Comparison of ENCODE assay signal across 8 cellular contexts in the genomic region with DNA sequence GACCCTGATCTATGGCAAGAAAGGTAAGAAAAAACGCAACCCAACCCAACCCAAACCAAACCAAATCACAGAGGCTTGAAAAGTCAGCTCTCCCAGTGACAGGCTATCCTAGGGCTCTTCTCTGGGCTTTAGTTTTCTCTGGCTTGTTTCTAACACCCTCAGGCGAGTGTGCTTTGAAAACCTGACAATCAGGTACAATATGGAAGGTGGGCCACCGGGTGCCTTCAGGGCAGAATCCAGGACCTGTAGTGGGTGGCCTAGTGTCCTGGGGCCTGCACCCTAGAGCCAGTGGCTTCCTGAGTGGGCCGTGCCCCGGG. TPM values are rescaled to one million over a fixed set of nuclear protein-coding genes. Genes with fewer than 3 reads are reported as not detected.
DNase-seq lines count a peak whose midpoint lies in the region; ATAC-seq and TF ChIP-seq lines count a peak whose summit lies in the region.

No MANE protein-coding gene starts in this region.

- no peaks in the 10 kb centered on the region for H3K79me1 ChIP-seq in mesenchymal stem cell (replicated peaks; ENCODE audit: low read length, poor library complexity, severe bottlenecking)

- in situ Hi-C loops in mammary epithelial cell (cut with MboI; ENCODE audit: low sequenced_read_pairs in 2 of 2): no loop called here

- intact Hi-C loops in mammary epithelial cell (cut with micrococcal nuclease): loop anchor here (1.0 to 5.0 kb wide), 4 partner anchors 48 to 315 kb away; no protein-coding TSS in a partner anchor

- H2AFZ ChIP-seq in mammary epithelial cell (ENCODE audit: low read depth, low read length): peak overlapping the region; percentile 22
- H2AFZ ChIP-seq in mesenchymal stem cell (ENCODE audit: low read depth, low read length): no peak overlapping the region

- no TSS peak for BruUV-seq in mammary epithelial cell (replicated peaks; lab: Mats Ljungman, UMichigan)

- no peaks in the 10 kb centered on the region for H3K36me3 Mint-ChIP-seq in activated T-cell treated with anti-CD3 and anti-CD28 coated beads, Interleukin-2, amount 50 U/mL, for 24 hours (ENCODE audit: low read depth)

- peak overlapping the region; percentile 32 for H3K27ac Mint-ChIP-seq in activated T-cell treated with anti-CD3 and anti-CD28 coated beads, Interleukin-2, amount 50 U/mL, for 24 hours

- no peak overlapping the region for H2BK12ac ChIP-seq in mesenchymal stem cell (ENCODE audit: low read length in 2 of 2)

- DNase-seq in activated T-cell treated with anti-CD3 and anti-CD28 coated beads, Interleukin-2, amount 50 U/mL, for 24 hours: no peak
- DNase-seq in activated T-cell treated with anti-CD3 and anti-CD28 coated beads, Interleukin-2, amount 50 U/mL, for 48 hours: no peak
- DNase-seq in mammary epithelial cell: no peak
- no peak for DNase-seq in mesenchymal stem cell
- no peak for DNase-seq in tibial nerve (ENCODE audit: low spot score in 2 of 2)
- DNase-seq in amniotic stem cell (lab: John Stamatoyannopoulos, UW): no peak

- peak overlapping the region in 1 of 2 experiments; percentile 86 for H3K18ac ChIP-seq in mesenchymal stem cell (ENCODE audit: low read depth in 1 of 2, low read length in 2 of 2)

- H3K4me2 ChIP-seq in mammary epithelial cell (ENCODE audit: insufficient read depth, low read depth, low read length) (peak overlapping the region; percentile 79), mesenchymal stem cell (ENCODE audit: low read length, poor library complexity, severe bottlenecking) (no peak overlapping the region)

- no peak for TF ChIP-seq EP300 in tibial nerve (IDR thresholded peaks at IDR 0.05)

- no peak overlapping the region for H4K91ac ChIP-seq in mesenchymal stem cell (ENCODE audit: low read length)

- peak overlapping the region; percentile 27 for H2AK5ac ChIP-seq in mesenchymal stem cell (ENCODE audit: low read length, severe bottlenecking)

- TF ChIP-seq POLR2A in tibial nerve (IDR thresholded peaks at IDR 0.05): no peak

- H2BK120ac ChIP-seq in mesenchymal stem cell (ENCODE audit: low read depth, low read length): peak overlapping the region; percentile 43

- no peak overlapping the region for H4K8ac ChIP-seq in mesenchymal stem cell (ENCODE audit: low read length)

- H3K4ac ChIP-seq in mesenchymal stem cell (ENCODE audit: low read depth in 1 of 2, low read length in 2 of 2): no peak overlapping the region

- H3K4me1 ChIP-seq in mammary epithelial cell (ENCODE audit: insufficient read depth, low read length) (peaks cover 39% of the 10 kb centered on the region), mesenchymal stem cell (ENCODE audit: control insufficient read depth, insufficient read depth, low read depth, low read length) (peaks cover 13% of the 10 kb centered on the region), tibial nerve (peaks cover 0 to 16% (median 4%) of the 10 kb centered on the region in 4 donors)

- ATAC-seq in GM21526 (IDR thresholded peaks at IDR 0.05; ENCODE audit: low FRiP score, unreplicated experiment): no peak
- no peak for ATAC-seq in GM18502 (IDR thresholded peaks at IDR 0.05; ENCODE audit: poor library complexity, unreplicated experiment)

- 92% methylated on average over 2 of the region's 5 CpGs for WGBS in mammary epithelial cell (ENCODE audit: low coverage, missing lambda C conversion rate)
- 54% methylated on average over 3 of the region's 5 CpGs for WGBS in mesenchymal stem cell
- 55% methylated on average over 4 to 5 of the region's 5 CpGs for WGBS in tibial nerve, 2 donors

- H3K79me2 ChIP-seq in mammary epithelial cell (ENCODE audit: insufficient read depth, low read length): no peaks in the 10 kb centered on the region

- CTCF ChIA-PET in mammary epithelial cell (lab: Charles Lee; ENCODE audit: low non-redundant PET): interaction anchor here (0.5 to 0.9 kb wide), 7 partner anchors 47 to 1226 kb away, joined by 3 to 20 read pairs (median 3); a partner anchor contains a TSS

- H2BK5ac ChIP-seq in mesenchymal stem cell (ENCODE audit: low read depth, low read length, poor library complexity, severe bottlenecking): no peak overlapping the region

- H3K9me3 ChIP-seq in mammary epithelial cell (replicated peaks; ENCODE audit: insufficient read depth, low read length): no peaks in the 10 kb centered on the region
- no peaks in the 10 kb centered on the region for H3K9me3 ChIP-seq in mesenchymal stem cell (ENCODE audit: control insufficient read depth, low read length)
- no peaks in the 10 kb centered on the region for H3K9me3 ChIP-seq in tibial nerve

- no peaks in the 10 kb centered on the region for H4K20me1 ChIP-seq in mammary epithelial cell (ENCODE audit: insufficient read depth, low read length)

- no peaks in the 10 kb centered on the region for H3K27me3 ChIP-seq in mammary epithelial cell (ENCODE audit: insufficient read depth, low read length)
- H3K27me3 ChIP-seq in mesenchymal stem cell (ENCODE audit: control insufficient read depth in 1 of 2, insufficient read depth in 1 of 2, low read length in 2 of 2): no peaks in the 10 kb centered on the region
- H3K27me3 ChIP-seq in tibial nerve: no peaks in the 10 kb centered on the region

- dilution Hi-C loops in mammary epithelial cell (cut with HindIII; ENCODE audit: low sequenced_read_pairs): no loop called here

- peak overlapping the region; percentile 80 for H3K9ac ChIP-seq in mammary epithelial cell (ENCODE audit: insufficient read depth, low read length)
- H3K9ac ChIP-seq in mesenchymal stem cell (ENCODE audit: low read length): peak overlapping the region; percentile 90

- H3K23ac ChIP-seq in mesenchymal stem cell (ENCODE audit: low read length in 2 of 2): no peak overlapping the region

- H3K9me3 Mint-ChIP-seq in activated T-cell treated with anti-CD3 and anti-CD28 coated beads, Interleukin-2, amount 50 U/mL, for 24 hours: no peaks in the 10 kb centered on the region

- H3K27ac ChIP-seq in mammary epithelial cell (ENCODE audit: insufficient read depth, low read depth, low read length): peak overlapping the region; percentile 100
- H3K27ac ChIP-seq in mesenchymal stem cell (ENCODE audit: low read length, poor library complexity, severe bottlenecking): peak overlapping the region; percentile 9
- H3K27ac ChIP-seq in tibial nerve: peak overlapping the region in 3 of 4 donors; percentile 76 to 91 (median 87)

- no peak overlapping the region for H3K14ac ChIP-seq in mesenchymal stem cell (ENCODE audit: low read length in 2 of 2)

- H3K4me3 ChIP-seq in mammary epithelial cell (replicated peaks in 1 of 3; ENCODE audit: insufficient read depth in 1 of 3, low read depth in 2 of 3, low read length in 3 of 3): peak overlapping the region in 1 of 3 experiments; percentile 44
- no peak overlapping the region for H3K4me3 ChIP-seq in mesenchymal stem cell (ENCODE audit: insufficient read depth in 1 of 2, low read depth in 1 of 2, low read length in 2 of 2)
- peak overlapping the region; percentile 47 to 76 (median 54) for H3K4me3 ChIP-seq in tibial nerve

- TF ChIP-seq CTCF in mammary epithelial cell (conservative IDR thresholded peaks at IDR 0.05 in 1 of 2, IDR thresholded peaks at IDR 0.05 in 1 of 2; ENCODE audit: extremely low read depth in 1 of 2, insufficient read depth in 1 of 2, low read depth in 1 of 2, low read length in 2 of 2) (no peak), tibial nerve (IDR thresholded peaks at IDR 0.05) (no peak)

- no peaks in the 10 kb centered on the region for H3K36me3 ChIP-seq in mammary epithelial cell (ENCODE audit: insufficient read depth, low read length)
- no peaks in the 10 kb centered on the region for H3K36me3 ChIP-seq in mesenchymal stem cell (ENCODE audit: control insufficient read depth in 1 of 2, insufficient read depth in 2 of 2, low read depth in 1 of 2, low read length in 2 of 2)
- no peaks in the 10 kb centered on the region for H3K36me3 ChIP-seq in tibial nerve

- no peaks in the 10 kb centered on the region for H3K27me3 Mint-ChIP-seq in activated T-cell treated with anti-CD3 and anti-CD28 coated beads, Interleukin-2, amount 50 U/mL, for 24 hours

- H3K4me1 Mint-ChIP-seq in activated T-cell treated with anti-CD3 and anti-CD28 coated beads, Interleukin-2, amount 50 U/mL, for 24 hours (ENCODE audit: low read depth): peaks cover 59% of the 10 kb centered on the region

- no peak overlapping the region for H2BK15ac ChIP-seq in mesenchymal stem cell (ENCODE audit: low read depth, poor library complexity, severe bottlenecking)

- no peak overlapping the region for H3K4me3 Mint-ChIP-seq in activated T-cell treated with anti-CD3 and anti-CD28 coated beads, Interleukin-2, amount 50 U/mL, for 24 hours

RNA-seq across cellular contexts. Expression of a gene that starts 46.8 kb away (rescaled TPM):
- total RNA-seq in mammary epithelial cell: 10 to 100 TPM; 61.7 to 78.7 TPM
- 40.8 TPM for polyA plus RNA-seq in mammary epithelial cell
- polyA minus RNA-seq in mammary epithelial cell: 105 TPM
- polyA plus RNA-seq in mesenchymal stem cell (2013, experiment 1 of 2): 88.3 TPM
- polyA plus RNA-seq in mesenchymal stem cell (2013, experiment 2 of 2): 79.7 TPM
- 10 to 100 TPM; 44.1 to 61.4 (median 53.7) TPM for total RNA-seq in tibial nerve

Comparison
In these comparisons a context has a peak if more than half of its experiments do, and no peak if none do; other contexts are left out.
1. H3K27ac ChIP-seq: peak in every context shown above with its lines; median percentile 100 in mammary epithelial cell; 87 in tibial nerve; 9 in mesenchymal stem cell.
2. H3K4me3 ChIP-seq: peak in tibial nerve (4 of 4); none in mesenchymal stem cell (0 of 2).